1 cellular context compared by ENCODE assay signal in genomic region chr1:95086949-95087533, GRCh38.
TF ChIP-seq lines count a peak whose summit lies in the region.

No MANE protein-coding gene starts in this region.

TF ChIP-seq in WTC11, 78 proteins besides CTCF, POLR2A, EP300 and RAD21 (continued from another document):
- TF ChIP-seq ZNF532 (CRISPR knock-in tag; IDR thresholded peaks at IDR 0.05; ENCODE audit: borderline replicate concordance) (no peak), ARID4B (CRISPR knock-in tag; IDR thresholded peaks at IDR 0.05; ENCODE audit: borderline replicate concordance) (no peak)
